Comparison of ENCODE assay signal across 19 cellular contexts in genomic region chr6:43395822-43396221, GRCh38. TPM values are rescaled to one million over a fixed set of nuclear protein-coding genes. Genes with fewer than 3 reads are reported as not detected.
DNase-seq lines count a peak whose midpoint lies in the region; ATAC-seq and TF ChIP-seq lines count a peak whose summit lies in the region.
"Had no signal": no experiment of that assay in that cellular context is flagged by ENCODE, and none has a peak within 500 bp of the region (broad histone marks: within the 10 kb centered on the region; RNA-seq: fewer than 3 reads in every experiment).

No MANE protein-coding gene starts in this region.

- 65 to 74% methylated on average over 4 of the region's 4 CpGs for WGBS in heart right ventricle, 2 donors
- 63 to 81% methylated on average over 3 to 4 of the region's 4 CpGs for WGBS in thyroid gland, 2 donors

- H3K4me2 ChIP-seq in PC-9, result peak overlapping the region; percentile 71
- H3K4me2 ChIP-seq: KMS-11 had no signal

- H3F3A ChIP-seq in PC-9 (ENCODE audit: insufficient read depth, low read depth), result peaks cover 19% of the 10 kb centered on the region

- POLR2A ChIA-PET in PC-9 (lab: Charles Lee; ENCODE audit: unreplicated experiment), result interaction anchor here (0.6 kb wide), 1 partner anchor 23 kb away, joined by 3 read pairs; no protein-coding TSS in a partner anchor

- H2AFZ ChIP-seq in PC-9, result peak overlapping the region; percentile 63; the same call in 1 of the 2 replicates

- TF ChIP-seq CTCF in heart right ventricle (IDR thresholded peaks at IDR 0.05) (no peak), PC-9 (conservative IDR thresholded peaks at IDR 0.05) (no peak), left ventricle myocardium inferior (IDR thresholded peaks at IDR 0.05; ENCODE audit: borderline replicate concordance) (no peak), thyroid gland (IDR thresholded peaks at IDR 0.05) (no peak), GM10266 (IDR thresholded peaks at IDR 0.05; ENCODE audit: control insufficient read depth, insufficient read depth, low read depth, missing control alignments) (no peak)

- BruUV-seq in PC-9 (replicated peaks; lab: Mats Ljungman, UMichigan), result no TSS peak

- H3K79me2 ChIP-seq in PC-9 (ENCODE audit: low read depth), result no peaks in the 10 kb centered on the region

- H4K20me1 ChIP-seq in PC-9 (ENCODE audit: insufficient read depth), result no peaks in the 10 kb centered on the region

- H3K4me3 ChIP-seq in heart right ventricle (no peak overlapping the region), PC-9 (no peak overlapping the region), left ventricle myocardium inferior (no peak overlapping the region), thyroid gland (replicated peaks in 1 of 3) (no peak overlapping the region)
- H3K4me3 ChIP-seq: uterus had no signal

- H3K27ac ChIP-seq in heart right ventricle (no peak overlapping the region), PC-9 (peak overlapping the region; percentile 62), left ventricle myocardium inferior (replicated peaks) (no peak overlapping the region), thyroid gland (no peak overlapping the region)
- H3K27ac ChIP-seq: KMS-11, uterus had no signal

- no peak for TF ChIP-seq POLR2A in thyroid gland (IDR thresholded peaks at IDR 0.05)

- CTCF ChIA-PET in PC-9 (lab: Charles Lee), result interaction anchor here (0.5 to 0.6 kb wide), 2 partner anchors 42 to 61 kb away, joined by 3 to 4 read pairs; no protein-coding TSS in a partner anchor

- intact Hi-C loops in heart right ventricle (cut with DNase I), result loop anchor here in 1 of 10 donors (10.0 kb wide), 1 partner anchor 109 kb away; no protein-coding TSS in a partner anchor
- intact Hi-C loops in Right ventricle myocardium inferior (cut with DNase I), result no loop called here
- intact Hi-C loops in PC-9 (cut with micrococcal nuclease; ENCODE audit: unreplicated experiment), result no loop called here
- intact Hi-C loops in left ventricle myocardium inferior (cut with micrococcal nuclease), result no loop called here
- intact Hi-C loops in thyroid gland (cut with DNase I), result no loop called here

- H3K4me1 ChIP-seq in heart right ventricle, result peaks cover 0 to 7% (median 0%) of the 10 kb centered on the region in 9 donors
- peaks cover 40% of the 10 kb centered on the region for H3K4me1 ChIP-seq in PC-9 (replicated peaks; ENCODE audit: insufficient read depth)
- H3K4me1 ChIP-seq in left ventricle myocardium inferior, result peaks cover 2% of the 10 kb centered on the region
- H3K4me1 ChIP-seq in thyroid gland, result peaks cover 0 to 4% of the 10 kb centered on the region in 2 donors
- H3K4me1 ChIP-seq: uterus had no signal

- DNase-seq in heart right ventricle (peak; percentile 12 to 24), Right ventricle myocardium inferior (ENCODE audit: missing footprints) (no peak), PC-9 (peak in 1 of 2 experiments; percentile 16), left ventricle myocardium inferior (peak; percentile 20), thyroid gland (peak; percentile 37 to 43), DMS53 (lab: John Stamatoyannopoulos, UW) (no peak), GOT3 (lab: John Stamatoyannopoulos, UW) (no peak), GM10266 (ENCODE audit: extremely low spot score) (no peak)
- DNase-seq: activated CD4-positive, alpha-beta memory T cell treated with anti-CD3 and anti-CD28 coated beads, Interleukin-2, amount 10 ng/mL, durations not matched to agents 7 days and 5 days; activated naive CD4-positive, alpha-beta T cell treated with anti-CD3 and anti-CD28 coated beads, Interleukin-2, amount 50 U/mL, for 16 hours; activated T-cell treated with anti-CD3 and anti-CD28 coated beads, Interleukin-2, amount 50 U/mL, for 1 hour; CD8-positive, alpha-beta memory T cell; cortex of kidney; foreskin fibroblast; left colon; NCI-H1436 treated with DMSO at 0.1 percent for 48 hours; occipital lobe; uterus had no signal

- no peaks in the 10 kb centered on the region for H3K9me2 ChIP-seq in PC-9 (ENCODE audit: insufficient read depth)

- ATAC-seq in heart right ventricle, result peak in 2 of 8 donors; percentile 20 to 56
- no peak for ATAC-seq in Right ventricle myocardium inferior

- no peaks in the 10 kb centered on the region for H3K9me3 ChIP-seq in heart right ventricle
- no peaks in the 10 kb centered on the region for H3K9me3 ChIP-seq in PC-9 (ENCODE audit: insufficient read depth, low read depth)
- no peaks in the 10 kb centered on the region for H3K9me3 ChIP-seq in left ventricle myocardium inferior (replicated peaks)
- no peaks in the 10 kb centered on the region for H3K9me3 ChIP-seq in thyroid gland
- H3K9me3 ChIP-seq: uterus had no signal

- H3K27me3 ChIP-seq in heart right ventricle, result peaks cover 0 to 21% (median 2%) of the 10 kb centered on the region in 7 donors
- no peaks in the 10 kb centered on the region for H3K27me3 ChIP-seq in PC-9 (ENCODE audit: insufficient read depth, low read depth)
- H3K27me3 ChIP-seq in left ventricle myocardium inferior (ENCODE audit: low read depth), result peaks cover 11% of the 10 kb centered on the region
- no peaks in the 10 kb centered on the region for H3K27me3 ChIP-seq in thyroid gland
- H3K27me3 ChIP-seq: uterus had no signal

- no peaks in the 10 kb centered on the region for H3K36me3 ChIP-seq in heart right ventricle
- no peaks in the 10 kb centered on the region for H3K36me3 ChIP-seq in PC-9 (ENCODE audit: low read depth)
- H3K36me3 ChIP-seq in left ventricle myocardium inferior, result no peaks in the 10 kb centered on the region
- H3K36me3 ChIP-seq in thyroid gland, result no peaks in the 10 kb centered on the region
- H3K36me3 ChIP-seq: uterus had no signal

RNA-seq across cellular contexts. Expression of gene ZNF318, which starts 26.4 kb away (rescaled TPM):
- 10 to 100 TPM in 9 of 10 donors, 1 to 10 TPM in 1; 9.3 to 20.4 (median 14.0) TPM for total RNA-seq in heart right ventricle
- 10 to 100 TPM in 1 of 2 donors, 1 to 10 TPM in 1; 3.4 to 13.8 TPM for polyA plus RNA-seq in heart right ventricle
- total RNA-seq in Right ventricle myocardium inferior, result 11.3 TPM
- total RNA-seq in PC-9 (2021), result 14.9 and 17.1 TPM in 2 replicates
- total RNA-seq in left ventricle myocardium inferior, result 12.5 TPM
- total RNA-seq in thyroid gland, result 10 to 100 TPM; 32.4 to 84.6 (median 37.5) TPM

RNA-seq across cellular contexts. Expression of gene ABCC10, which starts 31.5 kb away (rescaled TPM):
- 10 to 100 TPM in 7 of 10 donors, 1 to 10 TPM in 3; 7.8 to 16.8 (median 10.9) TPM for total RNA-seq in heart right ventricle
- 10 to 100 TPM in 1 of 2 donors, 1 to 10 TPM in 1; 7.1 to 44.3 TPM for polyA plus RNA-seq in heart right ventricle
- total RNA-seq in Right ventricle myocardium inferior, result 14.8 TPM
- 28.4 and 28.7 TPM in 2 replicates for total RNA-seq in PC-9 (2021)
- 11.7 TPM for total RNA-seq in left ventricle myocardium inferior
- 10 to 100 TPM; 10.5 to 24.3 (median 19.3) TPM for total RNA-seq in thyroid gland

RNA-seq across cellular contexts. Expression of gene DLK2, which starts 59.5 kb away (rescaled TPM):
- total RNA-seq in heart right ventricle (1 to 10 TPM in 6 of 10 donors, under 1 TPM in 3, not detected in 1; 0.28 to 5.1 (median 1.2) TPM), Right ventricle myocardium inferior (1.9 TPM), PC-9 (2021) (3.6 and 6.2 TPM in 2 replicates), left ventricle myocardium inferior (3.3 TPM), thyroid gland (1 to 10 TPM in 2 of 4 donors, under 1 TPM in 1, not detected in 1; 0.89 to 1.3 (median 1.3) TPM)
- polyA plus RNA-seq in heart right ventricle, result 1 to 10 TPM; 1.8 to 4.5 TPM

Comparison
In these comparisons a context has a peak if more than half of its experiments do, and no peak if none do; other contexts are left out.
1. DNase-seq: peak in heart right ventricle (2 of 2), left ventricle myocardium inferior (single experiment) and thyroid gland (2 of 2); none in Right ventricle myocardium inferior (single experiment), DMS53 (single experiment), GOT3 (single experiment) and GM10266 (single experiment).